Comparison of ENCODE assay signal across 8 cellular contexts in the genomic region with DNA sequence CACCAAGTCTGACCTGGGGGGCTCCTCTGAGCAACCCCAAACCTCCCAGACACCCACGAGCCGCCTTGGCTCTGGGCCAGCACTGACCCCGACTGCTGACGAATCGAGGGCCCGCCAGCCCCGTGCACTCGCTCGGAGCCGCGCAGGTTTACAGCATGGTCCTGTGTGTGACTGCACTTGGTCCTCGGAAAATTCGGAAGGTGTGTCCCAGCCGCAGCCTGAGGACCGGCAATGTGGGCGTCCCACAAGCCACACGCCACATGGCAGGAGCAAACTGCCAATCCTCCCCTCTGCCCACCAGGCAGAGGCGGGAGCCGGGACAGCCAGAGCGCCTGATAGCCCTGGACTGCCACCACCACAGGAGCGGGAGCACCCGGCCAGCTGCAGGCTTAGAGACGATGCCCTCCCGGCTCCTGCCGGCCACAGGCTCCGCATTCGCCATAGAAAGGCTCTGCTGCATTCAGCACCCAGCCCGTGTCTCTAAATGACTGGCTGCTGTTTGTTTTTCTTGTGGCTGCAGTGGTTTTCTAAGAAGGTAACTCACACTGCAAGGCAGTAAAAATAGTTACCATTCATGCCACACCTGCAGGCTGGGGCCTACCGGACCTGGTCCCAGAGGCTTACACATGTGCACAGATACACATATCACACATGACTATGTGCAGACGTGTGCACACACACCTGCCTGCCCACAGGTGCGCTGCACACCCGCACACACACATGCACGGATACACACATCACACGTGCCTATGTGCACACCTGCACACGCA.
DNase-seq lines count a peak whose midpoint lies in the region; ATAC-seq and TF ChIP-seq lines count a peak whose summit lies in the region.
"Not testable (repeated sequence)": the region's sequence is repeated elsewhere in the genome, so short reads cannot be mapped to it uniquely, and the experiment has no call there.

No MANE protein-coding gene starts in this region.

- H3K4me1 Mint-ChIP-seq in memory B cell; stimulated activated effector memory CD8-positive, alpha-beta T cell treated with anti-CD3 and anti-CD28 coated beads, Interleukin-12 subunit alpha, Interleukin-12 subunit beta, amount 100 ng/mL, for 72 hours: not testable (repeated sequence)

- peak; percentile 38 for ATAC-seq in GM19467 (IDR thresholded peaks at IDR 0.05; ENCODE audit: unreplicated experiment)
- peak; percentile 43 for ATAC-seq in HG02870 (IDR thresholded peaks at IDR 0.05; ENCODE audit: unreplicated experiment)
- ATAC-seq in HG03571 (IDR thresholded peaks at IDR 0.05; ENCODE audit: unreplicated experiment), result peak; percentile 40
- ATAC-seq in activated naive CD4-positive, alpha-beta T cell treated with anti-CD3 and anti-CD28 coated beads, Interleukin-2, amount 50 U/mL, for 72 hours, result peak; percentile 27 to 67
- ATAC-seq in memory B cell (ENCODE audit: low read depth), result peak; percentile 42
- peak; percentile 72 for ATAC-seq in stimulated activated effector memory CD8-positive, alpha-beta T cell treated with anti-CD3 and anti-CD28 coated beads, Interleukin-12 subunit alpha, Interleukin-12 subunit beta, amount 100 ng/mL, for 72 hours

- not testable (repeated sequence) for H3K4me3 ChIP-seq in DOHH2 (ENCODE audit: low read length)

- H3K9me2 ChIP-seq in DOHH2 (replicated peaks; ENCODE audit: control insufficient read depth, low read length), result not testable (repeated sequence)

- not testable (repeated sequence) for H3K36me3 Mint-ChIP-seq in activated naive CD4-positive, alpha-beta T cell treated with anti-CD3 and anti-CD28 coated beads, Interleukin-2, amount 50 U/mL, for 72 hours; memory B cell; stimulated activated effector memory CD8-positive, alpha-beta T cell treated with anti-CD3 and anti-CD28 coated beads, Interleukin-12 subunit alpha, Interleukin-12 subunit beta, amount 100 ng/mL, for 72 hours

- TF ChIP-seq CTCF in DOHH2 (IDR thresholded peaks at IDR 0.05; ENCODE audit: low read depth, low read length, poor library complexity, severe bottlenecking), result not testable (repeated sequence)

- DNase-seq in activated CD4-positive, alpha-beta T cell treated with anti-CD3 and anti-CD28 coated beads for 48 hours, result peak; percentile 69
- not testable (repeated sequence) for DNase-seq in activated naive CD4-positive, alpha-beta T cell treated with anti-CD3 and anti-CD28 coated beads, Interleukin-2, amount 50 U/mL, for 72 hours (ENCODE audit: low spot score in 2 of 2); memory B cell (ENCODE audit: low spot score in 2 of 2)
- DNase-seq in stimulated activated effector memory CD8-positive, alpha-beta T cell treated with anti-CD3 and anti-CD28 coated beads, Interleukin-12 subunit alpha, Interleukin-12 subunit beta, amount 100 ng/mL, for 72 hours (ENCODE audit: low spot score in 2 of 2), result peak; percentile 33 to 56

- H3K27me3 Mint-ChIP-seq in memory B cell, result not testable (repeated sequence)

- H3F3A ChIP-seq in DOHH2 (ENCODE audit: control insufficient read depth, insufficient read depth), result not testable (repeated sequence)

- peak overlapping the region; percentile 42 for H3K4me2 ChIP-seq in DOHH2 (ENCODE audit: low read length)

- H3K79me2 ChIP-seq in DOHH2 (ENCODE audit: control insufficient read depth, low read length), result not testable (repeated sequence)

- H3K27ac ChIP-seq in DOHH2 (ENCODE audit: low read depth, low read length), result peak overlapping the region; percentile 86

- not testable (repeated sequence) for H3K9me3 Mint-ChIP-seq in activated naive CD4-positive, alpha-beta T cell treated with anti-CD3 and anti-CD28 coated beads, Interleukin-2, amount 50 U/mL, for 72 hours; memory B cell; stimulated activated effector memory CD8-positive, alpha-beta T cell treated with anti-CD3 and anti-CD28 coated beads, Interleukin-12 subunit alpha, Interleukin-12 subunit beta, amount 100 ng/mL, for 72 hours

- H3K27ac Mint-ChIP-seq in activated naive CD4-positive, alpha-beta T cell treated with anti-CD3 and anti-CD28 coated beads, Interleukin-2, amount 50 U/mL, for 72 hours; memory B cell; stimulated activated effector memory CD8-positive, alpha-beta T cell treated with anti-CD3 and anti-CD28 coated beads, Interleukin-12 subunit alpha, Interleukin-12 subunit beta, amount 100 ng/mL, for 72 hours: not testable (repeated sequence)

- H3K9me3 ChIP-seq in DOHH2 (ENCODE audit: control insufficient read depth, insufficient read depth, low read length), result not testable (repeated sequence)

- peaks cover 20% of the 10 kb centered on the region for H3K4me1 ChIP-seq in DOHH2 (ENCODE audit: control insufficient read depth, low read length)

- not testable (repeated sequence) for H3K27me3 ChIP-seq in DOHH2 (ENCODE audit: control insufficient read depth, low read length)

- not testable (repeated sequence) for H3K36me3 ChIP-seq in DOHH2 (ENCODE audit: control insufficient read depth, low read length)

- not testable (repeated sequence) for H4K20me1 ChIP-seq in DOHH2 (ENCODE audit: control insufficient read depth, insufficient read depth, low read depth, low read length)

- H3K4me3 Mint-ChIP-seq in memory B cell; stimulated activated effector memory CD8-positive, alpha-beta T cell treated with anti-CD3 and anti-CD28 coated beads, Interleukin-12 subunit alpha, Interleukin-12 subunit beta, amount 100 ng/mL, for 72 hours: not testable (repeated sequence)
